In genomic region chr13:51045450-51045849, GRCh38 we compare ENCODE assay signal across 1 cellular context.
TF ChIP-seq lines count a peak whose summit lies in the region.

No MANE protein-coding gene starts in this region.

TF ChIP-seq in HepG2, 621 proteins besides CTCF, POLR2A, EP300 and RAD21 (continued from another document):
- TF ChIP-seq, protein P1, sequence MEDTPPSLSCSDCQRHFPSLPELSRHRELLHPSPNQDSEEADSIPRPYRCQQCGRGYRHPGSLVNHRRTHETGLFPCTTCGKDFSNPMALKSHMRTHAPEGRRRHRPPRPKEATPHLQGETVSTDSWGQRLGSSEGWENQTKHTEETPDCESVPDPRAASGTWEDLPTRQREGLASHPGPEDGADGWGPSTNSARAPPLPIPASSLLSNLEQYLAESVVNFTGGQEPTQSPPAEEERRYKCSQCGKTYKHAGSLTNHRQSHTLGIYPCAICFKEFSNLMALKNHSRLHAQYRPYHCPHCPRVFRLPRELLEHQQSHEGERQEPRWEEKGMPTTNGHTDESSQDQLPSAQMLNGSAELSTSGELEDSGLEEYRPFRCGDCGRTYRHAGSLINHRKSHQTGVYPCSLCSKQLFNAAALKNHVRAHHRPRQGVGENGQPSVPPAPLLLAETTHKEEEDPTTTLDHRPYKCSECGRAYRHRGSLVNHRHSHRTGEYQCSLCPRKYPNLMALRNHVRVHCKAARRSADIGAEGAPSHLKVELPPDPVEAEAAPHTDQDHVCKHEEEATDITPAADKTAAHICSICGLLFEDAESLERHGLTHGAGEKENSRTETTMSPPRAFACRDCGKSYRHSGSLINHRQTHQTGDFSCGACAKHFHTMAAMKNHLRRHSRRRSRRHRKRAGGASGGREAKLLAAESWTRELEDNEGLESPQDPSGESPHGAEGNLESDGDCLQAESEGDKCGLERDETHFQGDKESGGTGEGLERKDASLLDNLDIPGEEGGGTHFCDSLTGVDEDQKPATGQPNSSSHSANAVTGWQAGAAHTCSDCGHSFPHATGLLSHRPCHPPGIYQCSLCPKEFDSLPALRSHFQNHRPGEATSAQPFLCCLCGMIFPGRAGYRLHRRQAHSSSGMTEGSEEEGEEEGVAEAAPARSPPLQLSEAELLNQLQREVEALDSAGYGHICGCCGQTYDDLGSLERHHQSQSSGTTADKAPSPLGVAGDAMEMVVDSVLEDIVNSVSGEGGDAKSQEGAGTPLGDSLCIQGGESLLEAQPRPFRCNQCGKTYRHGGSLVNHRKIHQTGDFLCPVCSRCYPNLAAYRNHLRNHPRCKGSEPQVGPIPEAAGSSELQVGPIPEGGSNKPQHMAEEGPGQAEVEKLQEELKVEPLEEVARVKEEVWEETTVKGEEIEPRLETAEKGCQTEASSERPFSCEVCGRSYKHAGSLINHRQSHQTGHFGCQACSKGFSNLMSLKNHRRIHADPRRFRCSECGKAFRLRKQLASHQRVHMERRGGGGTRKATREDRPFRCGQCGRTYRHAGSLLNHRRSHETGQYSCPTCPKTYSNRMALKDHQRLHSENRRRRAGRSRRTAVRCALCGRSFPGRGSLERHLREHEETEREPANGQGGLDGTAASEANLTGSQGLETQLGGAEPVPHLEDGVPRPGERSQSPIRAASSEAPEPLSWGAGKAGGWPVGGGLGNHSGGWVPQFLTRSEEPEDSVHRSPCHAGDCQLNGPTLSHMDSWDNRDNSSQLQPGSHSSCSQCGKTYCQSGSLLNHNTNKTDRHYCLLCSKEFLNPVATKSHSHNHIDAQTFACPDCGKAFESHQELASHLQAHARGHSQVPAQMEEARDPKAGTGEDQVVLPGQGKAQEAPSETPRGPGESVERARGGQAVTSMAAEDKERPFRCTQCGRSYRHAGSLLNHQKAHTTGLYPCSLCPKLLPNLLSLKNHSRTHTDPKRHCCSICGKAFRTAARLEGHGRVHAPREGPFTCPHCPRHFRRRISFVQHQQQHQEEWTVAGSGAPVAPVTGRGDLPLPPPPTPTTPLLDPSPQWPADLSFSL (CRISPR knock-in tag; IDR thresholded peaks at IDR 0.05) = no peak
- TF ChIP-seq ZNF672 (CRISPR knock-in tag; IDR thresholded peaks at IDR 0.05) (no peak), CAMTA2 (CRISPR knock-in tag; IDR thresholded peaks at IDR 0.05; ENCODE audit: borderline replicate concordance) (no peak)
